23 cellular contexts compared by ENCODE assay signal in genomic region chr9:128823903-128824406, GRCh38.
"Had no signal": no experiment of that assay in that cellular context is flagged by ENCODE, and none has a peak within 500 bp of the region (broad histone marks: within the 10 kb centered on the region; RNA-seq: fewer than 3 reads in every experiment).

No MANE protein-coding gene starts in this region.

- H3K27ac ChIP-seq: brain microvascular endothelial cell, esophagus squamous epithelium, heart right ventricle, neural progenitor cell, pancreas, sigmoid colon, tibial nerve, uterus, WERI-Rb-1 had no signal

- H3K36me3 ChIP-seq: neural progenitor cell, uterus had no signal

- H3K9me3 Mint-ChIP-seq: activated naive CD4-positive, alpha-beta T cell treated with anti-CD3 and anti-CD28 coated beads for 36 hours; immature natural killer cell; naive B cell; neural progenitor cell had no signal

- H3K36me3 Mint-ChIP-seq: naive B cell had no signal

- H3K9me3 ChIP-seq: esophagus squamous epithelium, heart right ventricle, mucosa of descending colon, pancreas, sigmoid colon, tibial nerve, uterus had no signal

- DNase-seq: activated CD4-positive, alpha-beta T cell treated with anti-CD3 and anti-CD28 coated beads for 1 hour; activated CD4-positive, alpha-beta T cell treated with anti-CD3 and anti-CD28 coated beads, Interleukin-2, amount 50 U/mL, for 4 hours; activated naive CD4-positive, alpha-beta T cell treated with anti-CD3 and anti-CD28 coated beads for 36 hours; activated T-cell treated with anti-CD3 and anti-CD28 coated beads for 4 hours; aorta; brain microvascular endothelial cell; cerebellar nuclear complex; effector CD4-positive, alpha-beta T cell; esophagus squamous epithelium; heart right ventricle; immature natural killer cell; mesenchymal stem cell; mucosa of descending colon; naive B cell; pancreas; sigmoid colon; stimulated activated naive CD8-positive, alpha-beta T cell treated with anti-CD3 and anti-CD28 coated beads, Interleukin-15, Interleukin-2, amounts not matched to agents 100 U/mL and 50 U/mL, for 24 hours; SW 1271; T-helper 2 cell; uterus; WERI-Rb-1 had no signal

- H3K4me2 ChIP-seq: neural progenitor cell had no signal

- H3K9ac ChIP-seq: neural progenitor cell had no signal

- H3K27me3 Mint-ChIP-seq: naive B cell had no signal

- H3K4me3 Mint-ChIP-seq: activated naive CD4-positive, alpha-beta T cell treated with anti-CD3 and anti-CD28 coated beads for 36 hours; immature natural killer cell; neural progenitor cell had no signal

- H3K4me3 ChIP-seq: esophagus squamous epithelium, heart right ventricle, mucosa of descending colon, neural progenitor cell, pancreas, sigmoid colon, tibial nerve, uterus had no signal

- H3K27me3 ChIP-seq: brain microvascular endothelial cell, esophagus squamous epithelium, heart right ventricle, pancreas, sigmoid colon, tibial nerve, uterus had no signal

- H3K27ac Mint-ChIP-seq: activated naive CD4-positive, alpha-beta T cell treated with anti-CD3 and anti-CD28 coated beads for 36 hours; immature natural killer cell; naive B cell; neural progenitor cell had no signal

- ATAC-seq: heart right ventricle; mucosa of descending colon; stimulated activated naive CD8-positive, alpha-beta T cell treated with anti-CD3 and anti-CD28 coated beads, Interleukin-15, Interleukin-2, amounts not matched to agents 100 U/mL and 50 U/mL, for 24 hours had no signal

- H2AFZ ChIP-seq: neural progenitor cell had no signal
